ENCODE assay signal across 18 cellular contexts in genomic region chr6:41789390-41789724, GRCh38. TPM values are rescaled to one million over a fixed set of nuclear protein-coding genes. Genes with fewer than 3 reads are reported as not detected.
DNase-seq lines count a peak whose midpoint lies in the region; ATAC-seq, FAIRE-seq and TF ChIP-seq lines count a peak whose summit lies in the region.
"Had no signal": no experiment of that assay in that cellular context is flagged by ENCODE, and none has a peak within 500 bp of the region (broad histone marks: within the 10 kb centered on the region; RNA-seq: fewer than 3 reads in every experiment).

No MANE protein-coding gene starts in this region.

- TF ChIP-seq EP300 in K562 (IDR thresholded peaks at IDR 0.05; ENCODE audit: low read length): no peak

- DNase-seq in activated naive CD4-positive, alpha-beta T cell treated with anti-CD3 and anti-CD28 coated beads for 36 hours: no peak
- no peak for DNase-seq in activated naive CD4-positive, alpha-beta T cell treated with Interleukin-2 at 50 U/mL for 16 hours
- no peak for DNase-seq in OCI-LY7 (ENCODE audit: low spot score)
- DNase-seq in K562 (ENCODE audit: extremely low read depth in 1 of 4, low spot score in 3 of 4): peak in 1 of 4 experiments; percentile 36
- no peak for DNase-seq in progenitor cell of endocrine pancreas (ENCODE audit: low spot score, unreplicated experiment)
- DNase-seq in GM20000 (ENCODE audit: low spot score): no peak
- DNase-seq in NCI-H2227 treated with DMSO at 0.1 percent for 48 hours (lab: John Stamatoyannopoulos, UW): no peak
- DNase-seq in ACHN: no peak
- DNase-seq: effector memory CD4-positive, alpha-beta T cell; NCI-H1092 treated with DMSO at 0.1 percent for 48 hours; retina; RPMI8226; stimulated activated CD4-positive, alpha-beta T cell treated with anti-CD3 and anti-CD28 coated beads, Interleukin-2, amount 100 ng/mL, for 48 hours; stimulated activated naive CD4-positive, alpha-beta T cell had no signal

- TF ChIP-seq CTCF in OCI-LY7 (conservative IDR thresholded peaks at IDR 0.05; ENCODE audit: low read length): no peak
- no peak for TF ChIP-seq CTCF in K562 (IDR thresholded peaks at IDR 0.05 in 2 of 3, conservative IDR thresholded peaks at IDR 0.05 in 1 of 3; ENCODE audit: insufficient read depth in 2 of 3, low read depth in 1 of 3, low read length in 3 of 3)
- TF ChIP-seq CTCF in progenitor cell of endocrine pancreas (IDR thresholded peaks at IDR 0.05; ENCODE audit: unreplicated experiment): no peak
- no peak for TF ChIP-seq CTCF in GM20000 (IDR thresholded peaks at IDR 0.05; ENCODE audit: extremely low read depth, missing control alignments)

- no peak overlapping the region for H2AFZ ChIP-seq in OCI-LY7 (ENCODE audit: low read length)
- H2AFZ ChIP-seq in K562 (ENCODE audit: low read depth, low read length): no peak overlapping the region

- POLR2A ChIA-PET in OCI-LY7 (lab: Charles Lee) (no interaction called here), K562 (lab: Yijun Ruan, JAX) (interaction anchor here (0.6 to 7.1 kb wide), 4 partner anchors 11 to 259 kb away, joined by 3 to 37 read pairs (median 3); no protein-coding TSS in a partner anchor)

- no peak for ATAC-seq in K562

- WGBS in K562 (ENCODE audit: insufficient coverage, low coverage, missing lambda C conversion rate): 23% methylated on average over 3 of the region's 3 CpGs

- no peak for TF ChIP-seq RAD21 in K562 (CRISPR knock-in tag; conservative IDR thresholded peaks at IDR 0.05 in 1 of 2, IDR thresholded peaks at IDR 0.05 in 1 of 2)

- H3K9me3 Mint-ChIP-seq in activated naive CD4-positive, alpha-beta T cell treated with anti-CD3 and anti-CD28 coated beads for 36 hours: no peaks in the 10 kb centered on the region
- H3K9me3 Mint-ChIP-seq in progenitor cell of endocrine pancreas (ENCODE audit: low read depth): no peaks in the 10 kb centered on the region

- CTCF ChIA-PET in activated naive CD4-positive, alpha-beta T cell treated with anti-CD3 and anti-CD28 coated beads for 36 hours (lab: Charles Lee): interaction anchor here (0.6 kb wide), 1 partner anchor 58 kb away, joined by 3 read pairs; no protein-coding TSS in a partner anchor
- CTCF ChIA-PET in OCI-LY7 (lab: Charles Lee; ENCODE audit: unreplicated experiment) (no interaction called here), K562 (lab: Yijun Ruan, JAX; ENCODE audit: low intra/inter-chr PET ratio) (no interaction called here)

- H3K27me3 Mint-ChIP-seq in activated naive CD4-positive, alpha-beta T cell treated with anti-CD3 and anti-CD28 coated beads for 36 hours (ENCODE audit: low read depth): no peaks in the 10 kb centered on the region
- no peaks in the 10 kb centered on the region for H3K27me3 Mint-ChIP-seq in progenitor cell of endocrine pancreas

- FAIRE-seq in K562 (lab: Jason Lieb, UNC): peak; percentile 54
- FAIRE-seq: bronchial epithelial cell, frontal cortex, GM18507 had no signal

- peaks cover 34% of the 10 kb centered on the region for H3K4me1 ChIP-seq in OCI-LY7 (ENCODE audit: insufficient read depth, low read length, poor library complexity, severe bottlenecking)
- H3K4me1 ChIP-seq in K562 (replicated peaks in 1 of 2; ENCODE audit: control insufficient read depth in 2 of 2, insufficient read depth in 2 of 2, low read length in 2 of 2): peaks cover 30% of the 10 kb centered on the region in 2 experiments

- in situ Hi-C loops in K562 (cut with MboI): loop anchor here (5.0 to 10.0 kb wide), 3 partner anchors 118 to 435 kb away; no protein-coding TSS in a partner anchor
- in situ Hi-C loops in ACHN (cut with HindIII; ENCODE audit: low pct_ligation_motif_present, low pct_unique_long_range_greater_than_20kb, low sequenced_read_pairs): no loop called here

- peak overlapping the region; percentile 65 for H3K4me2 ChIP-seq in OCI-LY7 (ENCODE audit: low read length)
- H3K4me2 ChIP-seq in K562 (ENCODE audit: insufficient read depth, low read length): peak overlapping the region; percentile 84

- intact Hi-C loops in activated naive CD4-positive, alpha-beta T cell treated with anti-CD3 and anti-CD28 coated beads for 36 hours (cut with micrococcal nuclease): loop anchor here (5.0 to 10.0 kb wide), 5 partner anchors 148 to 993 kb away; partner anchors contain the start of genes BICRAL, TBCC, TRERF1 and UBR2
- intact Hi-C loops in OCI-LY7 (cut with micrococcal nuclease; ENCODE audit: unreplicated experiment): loop anchor here (10.0 kb wide), 1 partner anchor 665 kb away; the partner anchor contains the start of gene TRERF1
- intact Hi-C loops in K562 (cut with micrococcal nuclease): loop anchor here (5.0 kb wide), 1 partner anchor 58 kb away; no protein-coding TSS in a partner anchor

- BruUV-seq in OCI-LY7 (replicated peaks; lab: Mats Ljungman, UMichigan) (TSS peak; percentile 77), K562 (replicated peaks; lab: Mats Ljungman, UMichigan) (TSS peak; percentile 58)

- H3K4me1 Mint-ChIP-seq in activated naive CD4-positive, alpha-beta T cell treated with anti-CD3 and anti-CD28 coated beads for 36 hours (ENCODE audit: low read depth): peaks cover 24% of the 10 kb centered on the region
- peaks cover 11% of the 10 kb centered on the region for H3K4me1 Mint-ChIP-seq in progenitor cell of endocrine pancreas (ENCODE audit: low read depth)

- peaks cover 51% of the 10 kb centered on the region for H3K36me3 ChIP-seq in OCI-LY7 (ENCODE audit: insufficient read depth, low read length)
- peaks cover 46% of the 10 kb centered on the region for H3K36me3 ChIP-seq in K562 (ENCODE audit: control insufficient read depth, insufficient read depth, low read length)

- H3K9me2 ChIP-seq in OCI-LY7 (ENCODE audit: insufficient read depth, low read length): no peaks in the 10 kb centered on the region

- H3K27ac Mint-ChIP-seq in activated naive CD4-positive, alpha-beta T cell treated with anti-CD3 and anti-CD28 coated beads for 36 hours: peak overlapping the region; percentile 36
- H3K27ac Mint-ChIP-seq in progenitor cell of endocrine pancreas: peak overlapping the region; percentile 64

- peak overlapping the region; percentile 86 for H3K4me3 ChIP-seq in OCI-LY7 (ENCODE audit: low read depth, low read length, poor library complexity, severe bottlenecking)
- H3K4me3 ChIP-seq in K562: peak overlapping the region; percentile 87

- peak overlapping the region; percentile 67 to 88; a peak in 3 of 4 replicates for H3K9ac ChIP-seq in K562 (ENCODE audit: insufficient read depth in 1 of 2, low read depth in 2 of 2, low read length in 2 of 2)

- H3K9me3 ChIP-seq in OCI-LY7 (ENCODE audit: low read length): no peaks in the 10 kb centered on the region
- H3K9me3 ChIP-seq in K562 (replicated peaks; ENCODE audit: control insufficient read depth, insufficient read depth, low read depth, low read length): no peaks in the 10 kb centered on the region

- H3K27ac ChIP-seq in OCI-LY7 (ENCODE audit: low read depth, low read length, poor library complexity, severe bottlenecking) (no peak overlapping the region), K562 (ENCODE audit: extremely low read depth, low read depth, low read length) (peak overlapping the region; percentile 46)

- H3K4me3 Mint-ChIP-seq in activated naive CD4-positive, alpha-beta T cell treated with anti-CD3 and anti-CD28 coated beads for 36 hours: peak overlapping the region; percentile 92
- H3K4me3 Mint-ChIP-seq in progenitor cell of endocrine pancreas (ENCODE audit: low read depth): peak overlapping the region; percentile 95

- TF ChIP-seq POLR2A in K562 (conservative IDR thresholded peaks at IDR 0.05): no peak

- H3K9me1 ChIP-seq in K562 (ENCODE audit: control insufficient read depth, insufficient read depth, low read length): no peaks in the 10 kb centered on the region

- no peaks in the 10 kb centered on the region for H3K27me3 ChIP-seq in K562 (ENCODE audit: control insufficient read depth in 2 of 2, insufficient read depth in 2 of 2, low read length in 2 of 2)

- H3K79me2 ChIP-seq in OCI-LY7 (ENCODE audit: insufficient read depth, low read depth, low read length): peaks cover 34% of the 10 kb centered on the region; the same call in 1 of the 2 replicates
- peaks cover 48% of the 10 kb centered on the region for H3K79me2 ChIP-seq in K562 (ENCODE audit: control insufficient read depth, insufficient read depth, low read length)

- H4K20me1 ChIP-seq in OCI-LY7 (ENCODE audit: insufficient read depth, low read length) (peaks cover 4% of the 10 kb centered on the region; the same call in 1 of the 2 replicates), K562 (replicated peaks; ENCODE audit: control insufficient read depth, insufficient read depth, low read length) (peaks cover 5% of the 10 kb centered on the region; the same call in 1 of the 2 replicates)

- peaks cover 25% of the 10 kb centered on the region for H3K36me3 Mint-ChIP-seq in activated naive CD4-positive, alpha-beta T cell treated with anti-CD3 and anti-CD28 coated beads for 36 hours (ENCODE audit: low read depth)
- H3K36me3 Mint-ChIP-seq in progenitor cell of endocrine pancreas (ENCODE audit: insufficient read depth): peaks cover 5% of the 10 kb centered on the region

RNA-seq across cellular contexts. Expression of gene TOMM6, which starts 1.9 kb away (rescaled TPM):
- total RNA-seq in activated naive CD4-positive, alpha-beta T cell treated with anti-CD3 and anti-CD28 coated beads for 36 hours: 100 to 1,000 TPM; 285 to 299 TPM
- 84.9 and 131 TPM in 2 replicates for total RNA-seq in OCI-LY7 (2014; rRNA removed; shearing (Covaris generic))
- total RNA-seq in OCI-LY7 (2022): 213 and 277 TPM in 2 replicates
- 49.6 and 52.2 TPM in 2 replicates for total RNA-seq in K562 (2011; cell fraction: chromatin; rRNA removed; ENCODE audit: low replicate concordance)
- total RNA-seq in K562 (2011; cell fraction: nucleolus; rRNA removed): 78.5 and 85.9 TPM in 2 replicates
- 108 and 156 TPM in 2 replicates for total RNA-seq in K562 (2011; cell fraction: nucleoplasm; rRNA removed)
- 377 and 380 TPM in 2 replicates for total RNA-seq in K562 (2014; rRNA removed)
- 754 and 831 TPM in 2 replicates for total RNA-seq in K562 (2014; rRNA removed; fragmentation: Illumina TruSeq; extraction: Trizol)
- 736 and 780 TPM in 2 replicates for total RNA-seq in K562 (2015; rRNA removed; fragmentation: Illumina TruSeq; extraction: Trizol)
- total RNA-seq in K562 (2021): 677 and 726 TPM in 2 replicates
- polyA plus RNA-seq in K562 (2011; rRNA removed): 955 and 1,065 TPM in 2 replicates
- polyA plus RNA-seq in K562 (2011; cell fraction: cytosol; rRNA removed): 1,189 and 1,772 TPM in 2 replicates
- polyA plus RNA-seq in K562 (2011; cell fraction: nucleus; rRNA removed): 229 and 402 TPM in 2 replicates
- polyA plus RNA-seq in K562 (2012): 464 and 1,133 TPM in 2 replicates
- 1,747 and 2,097 TPM in 2 replicates for polyA plus RNA-seq in K562 (2014; fragmentation: Illumina TruSeq; extraction: Trizol)
- 1,000 to 10,000 TPM; 1,746 to 1,760 TPM for polyA plus RNA-seq in K562 (2014; fragmentation: Nextera tagmentation; extraction: Ambion mirVana)
- 1,029 and 1,276 TPM in 2 replicates for polyA plus RNA-seq in K562 (2014; rRNA removed)
- 270 and 271 TPM in 2 replicates for polyA minus RNA-seq in K562 (2011; rRNA and poly(A)+ RNA removed)
- polyA minus RNA-seq in K562 (2011; cell fraction: cytosol; rRNA and poly(A)+ RNA removed): 123 and 140 TPM in 2 replicates
- 28.3 and 62.3 TPM in 2 replicates for polyA minus RNA-seq in K562 (2011; cell fraction: nucleus; rRNA and poly(A)+ RNA removed)
- 172 and 184 TPM in 2 replicates for total RNA-seq in progenitor cell of endocrine pancreas

RNA-seq across cellular contexts. Expression of gene PRICKLE4, which starts 8.8 kb away (rescaled TPM):
- total RNA-seq in activated naive CD4-positive, alpha-beta T cell treated with anti-CD3 and anti-CD28 coated beads for 36 hours: under 1 TPM in 1 of 2 experiments, not detected in 1; 0.52 TPM
- 0.93 and 1.8 TPM in 2 replicates for total RNA-seq in OCI-LY7 (2014; rRNA removed; shearing (Covaris generic))
- total RNA-seq in OCI-LY7 (2022) (1.2 and 2.6 TPM in 2 replicates), K562 (2014; rRNA removed) (1.3 TPM in 1 of 2 replicates, not detected in the other), K562 (2014; rRNA removed; fragmentation: Illumina TruSeq; extraction: Trizol) (not detected in 2 replicates), K562 (2015; rRNA removed; fragmentation: Illumina TruSeq; extraction: Trizol) (not detected in 2 replicates), K562 (2021) (0.20 and 0.87 TPM in 2 replicates), progenitor cell of endocrine pancreas (4.3 and 4.9 TPM in 2 replicates)
- 6.0 and 13.5 TPM in 2 replicates for total RNA-seq in K562 (2011; cell fraction: chromatin; rRNA removed; ENCODE audit: low replicate concordance)
- total RNA-seq in K562 (2011; cell fraction: nucleolus; rRNA removed): 5.4 and 6.8 TPM in 2 replicates
- total RNA-seq in K562 (2011; cell fraction: nucleoplasm; rRNA removed): 4.6 and 6.0 TPM in 2 replicates
- polyA plus RNA-seq in K562 (2011; rRNA removed) (0.32 and 0.54 TPM in 2 replicates), K562 (2014; fragmentation: Illumina TruSeq; extraction: Trizol) (not detected in 2 replicates), K562 (2014; fragmentation: Nextera tagmentation; extraction: Ambion mirVana) (not detected), K562 (2014; rRNA removed) (0.27 and 1.7 TPM in 2 replicates)
- polyA plus RNA-seq in K562 (2011; cell fraction: cytosol; rRNA removed): 0.07 and 0.19 TPM in 2 replicates
- 12.6 and 13.9 TPM in 2 replicates for polyA plus RNA-seq in K562 (2011; cell fraction: nucleus; rRNA removed)
- polyA plus RNA-seq in K562 (2012): 1.9 and 2.0 TPM in 2 replicates
- 0.56 TPM in 1 of 2 replicates, not detected in the other for polyA minus RNA-seq in K562 (2011; rRNA and poly(A)+ RNA removed)
- not detected in 2 replicates for polyA minus RNA-seq in K562 (2011; cell fraction: cytosol; rRNA and poly(A)+ RNA removed)
- 3.9 and 7.4 TPM in 2 replicates for polyA minus RNA-seq in K562 (2011; cell fraction: nucleus; rRNA and poly(A)+ RNA removed)

RNA-seq across cellular contexts. Expression of gene FRS3, which starts 9.7 kb away (rescaled TPM):
- total RNA-seq in activated naive CD4-positive, alpha-beta T cell treated with anti-CD3 and anti-CD28 coated beads for 36 hours: 1 to 10 TPM; 4.0 to 4.2 TPM
- total RNA-seq in OCI-LY7 (2014; rRNA removed; shearing (Covaris generic)): 5.6 and 8.2 TPM in 2 replicates
- total RNA-seq in OCI-LY7 (2022) (7.9 and 8.7 TPM in 2 replicates), K562 (2014; rRNA removed) (1.7 and 3.1 TPM in 2 replicates), K562 (2014; rRNA removed; fragmentation: Illumina TruSeq; extraction: Trizol) (0.45 and 1.0 TPM in 2 replicates), K562 (2015; rRNA removed; fragmentation: Illumina TruSeq; extraction: Trizol) (1.1 and 1.8 TPM in 2 replicates), K562 (2021) (3.1 and 3.3 TPM in 2 replicates), progenitor cell of endocrine pancreas (6.3 and 7.6 TPM in 2 replicates)
- total RNA-seq in K562 (2011; cell fraction: chromatin; rRNA removed; ENCODE audit: low replicate concordance): 3.2 and 6.0 TPM in 2 replicates
- 4.7 and 5.5 TPM in 2 replicates for total RNA-seq in K562 (2011; cell fraction: nucleolus; rRNA removed)
- total RNA-seq in K562 (2011; cell fraction: nucleoplasm; rRNA removed): 3.2 and 3.7 TPM in 2 replicates
- polyA plus RNA-seq in K562 (2011; rRNA removed) (3.0 and 4.2 TPM in 2 replicates), K562 (2014; fragmentation: Illumina TruSeq; extraction: Trizol) (1.6 and 3.0 TPM in 2 replicates), K562 (2014; fragmentation: Nextera tagmentation; extraction: Ambion mirVana) (under 1 TPM; 0.03 to 0.06 TPM), K562 (2014; rRNA removed) (3.4 and 3.7 TPM in 2 replicates)
- 4.3 and 6.5 TPM in 2 replicates for polyA plus RNA-seq in K562 (2011; cell fraction: cytosol; rRNA removed)
- 8.1 and 10.8 TPM in 2 replicates for polyA plus RNA-seq in K562 (2011; cell fraction: nucleus; rRNA removed)
- polyA plus RNA-seq in K562 (2012): 1.5 and 4.5 TPM in 2 replicates
- polyA minus RNA-seq in K562 (2011; rRNA and poly(A)+ RNA removed): 0.84 and 0.95 TPM in 2 replicates
- polyA minus RNA-seq in K562 (2011; cell fraction: cytosol; rRNA and poly(A)+ RNA removed): 0.82 and 1.0 TPM in 2 replicates
- polyA minus RNA-seq in K562 (2011; cell fraction: nucleus; rRNA and poly(A)+ RNA removed): 1.6 and 1.8 TPM in 2 replicates

RNA-seq across cellular contexts. Expression of gene PGC, which starts 42.2 kb away (rescaled TPM):
- total RNA-seq in activated naive CD4-positive, alpha-beta T cell treated with anti-CD3 and anti-CD28 coated beads for 36 hours: not detected
- total RNA-seq in OCI-LY7 (2014; rRNA removed; shearing (Covaris generic)): not detected in 2 replicates
- not detected in 2 replicates for total RNA-seq in OCI-LY7 (2022)
- total RNA-seq in K562 (2011; cell fraction: chromatin; rRNA removed; ENCODE audit: low replicate concordance): not detected in 2 replicates
- total RNA-seq in K562 (2011; cell fraction: nucleolus; rRNA removed): not detected in 2 replicates
- not detected in 2 replicates for total RNA-seq in K562 (2011; cell fraction: nucleoplasm; rRNA removed)
- not detected in 2 replicates for total RNA-seq in K562 (2014; rRNA removed)
- total RNA-seq in K562 (2014; rRNA removed; fragmentation: Illumina TruSeq; extraction: Trizol): not detected in 2 replicates
- total RNA-seq in K562 (2015; rRNA removed; fragmentation: Illumina TruSeq; extraction: Trizol): not detected in 2 replicates
- total RNA-seq in K562 (2021): 0.40 and 0.81 TPM in 2 replicates
- polyA plus RNA-seq in K562 (2011; rRNA removed): not detected in 2 replicates
- 0.03 TPM in 1 of 2 replicates, not detected in the other for polyA plus RNA-seq in K562 (2011; cell fraction: cytosol; rRNA removed)
- not detected in 2 replicates for polyA plus RNA-seq in K562 (2011; cell fraction: nucleus; rRNA removed)
- polyA plus RNA-seq in K562 (2012): not detected in 2 replicates
- polyA plus RNA-seq in K562 (2014; fragmentation: Illumina TruSeq; extraction: Trizol): not detected in 2 replicates
- polyA plus RNA-seq in K562 (2014; fragmentation: Nextera tagmentation; extraction: Ambion mirVana): under 1 TPM in 1 of 2 experiments, not detected in 1; 0.17 TPM
- not detected in 2 replicates for polyA plus RNA-seq in K562 (2014; rRNA removed)
- not detected in 2 replicates for polyA minus RNA-seq in K562 (2011; rRNA and poly(A)+ RNA removed)
- polyA minus RNA-seq in K562 (2011; cell fraction: cytosol; rRNA and poly(A)+ RNA removed): 2.1 TPM in 1 of 2 replicates, not detected in the other
- polyA minus RNA-seq in K562 (2011; cell fraction: nucleus; rRNA and poly(A)+ RNA removed): not detected in 2 replicates
- not detected in 2 replicates for total RNA-seq in progenitor cell of endocrine pancreas
- total RNA-seq: bronchial epithelial cell, NCI-H460 had no signal

RNA-seq across cellular contexts. Expression of gene TFEB, which starts 53.9 kb away (rescaled TPM):
- total RNA-seq in activated naive CD4-positive, alpha-beta T cell treated with anti-CD3 and anti-CD28 coated beads for 36 hours: 1 to 10 TPM; 5.7 to 7.9 TPM
- 25.3 and 36.8 TPM in 2 replicates for total RNA-seq in OCI-LY7 (2014; rRNA removed; shearing (Covaris generic))
- total RNA-seq in OCI-LY7 (2022): 48.6 and 60.0 TPM in 2 replicates
- 2.1 and 8.5 TPM in 2 replicates for total RNA-seq in K562 (2011; cell fraction: chromatin; rRNA removed; ENCODE audit: low replicate concordance)
- total RNA-seq in K562 (2011; cell fraction: nucleolus; rRNA removed): 4.5 and 5.3 TPM in 2 replicates
- 3.0 and 3.6 TPM in 2 replicates for total RNA-seq in K562 (2011; cell fraction: nucleoplasm; rRNA removed)
- total RNA-seq in K562 (2014; rRNA removed): 3.8 and 4.4 TPM in 2 replicates
- total RNA-seq in K562 (2014; rRNA removed; fragmentation: Illumina TruSeq; extraction: Trizol): 0.64 and 0.84 TPM in 2 replicates
- total RNA-seq in K562 (2015; rRNA removed; fragmentation: Illumina TruSeq; extraction: Trizol): 1.1 TPM in 2 replicates
- total RNA-seq in K562 (2021): 3.6 and 4.7 TPM in 2 replicates
- 2.0 and 4.4 TPM in 2 replicates for polyA plus RNA-seq in K562 (2011; rRNA removed)
- polyA plus RNA-seq in K562 (2011; cell fraction: cytosol; rRNA removed): 3.6 and 5.6 TPM in 2 replicates
- polyA plus RNA-seq in K562 (2011; cell fraction: nucleus; rRNA removed): 2.6 and 4.3 TPM in 2 replicates
- 1.7 and 3.4 TPM in 2 replicates for polyA plus RNA-seq in K562 (2012)
- polyA plus RNA-seq in K562 (2014; fragmentation: Illumina TruSeq; extraction: Trizol): 2.0 TPM in 2 replicates
- polyA plus RNA-seq in K562 (2014; fragmentation: Nextera tagmentation; extraction: Ambion mirVana): under 1 TPM; 0.04 to 0.07 TPM
- 1.8 and 2.4 TPM in 2 replicates for polyA plus RNA-seq in K562 (2014; rRNA removed)
- 1.3 and 2.2 TPM in 2 replicates for polyA minus RNA-seq in K562 (2011; rRNA and poly(A)+ RNA removed)
- polyA minus RNA-seq in K562 (2011; cell fraction: cytosol; rRNA and poly(A)+ RNA removed): 2.2 and 3.1 TPM in 2 replicates
- 2.3 and 2.7 TPM in 2 replicates for polyA minus RNA-seq in K562 (2011; cell fraction: nucleus; rRNA and poly(A)+ RNA removed)
- total RNA-seq in progenitor cell of endocrine pancreas: 0.48 and 0.55 TPM in 2 replicates
